In the genomic region with DNA sequence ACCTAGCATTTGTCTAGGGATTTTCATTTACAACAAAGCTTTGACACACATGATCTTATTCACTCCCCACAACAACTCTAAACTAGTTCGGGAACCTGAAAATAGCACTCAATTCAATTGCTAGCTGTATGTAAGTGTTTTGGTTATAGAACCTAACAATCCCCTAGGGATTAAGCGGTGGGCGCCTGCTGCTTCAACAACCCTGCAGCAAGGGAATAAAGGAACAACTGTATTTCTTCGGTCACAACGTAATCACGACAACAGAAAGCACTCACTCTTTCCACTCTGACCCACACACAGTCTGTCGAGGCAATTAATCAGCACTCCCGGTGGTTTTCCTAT, we compare ENCODE assay signal across 8 cellular contexts. TPM values are rescaled to one million over a fixed set of nuclear protein-coding genes. Genes with fewer than 3 reads are reported as not detected.
DNase-seq lines count a peak whose midpoint lies in the region; ATAC-seq and TF ChIP-seq lines count a peak whose summit lies in the region.

No MANE protein-coding gene starts in this region.

- TF ChIP-seq EP300 in suprapubic skin (IDR thresholded peaks at IDR 0.05): no peak

- no peak for ATAC-seq in mucosa of descending colon
- ATAC-seq in HG03108 (IDR thresholded peaks at IDR 0.05; ENCODE audit: unreplicated experiment): no peak

- H3K4me1 ChIP-seq in Peyer's patch (no peaks in the 10 kb centered on the region), suprapubic skin (no peaks in the 10 kb centered on the region), mucosa of descending colon (ENCODE audit: low read depth) (peaks cover 2% of the 10 kb centered on the region)

- H3K27me3 ChIP-seq in AG04450 (ENCODE audit: control insufficient read depth, insufficient read depth, low read length): no peaks in the 10 kb centered on the region
- no peaks in the 10 kb centered on the region for H3K27me3 ChIP-seq in Peyer's patch
- no peaks in the 10 kb centered on the region for H3K27me3 ChIP-seq in suprapubic skin

- H3K36me3 ChIP-seq in Peyer's patch (no peaks in the 10 kb centered on the region), suprapubic skin (no peaks in the 10 kb centered on the region), mucosa of descending colon (ENCODE audit: low read depth) (no peaks in the 10 kb centered on the region)

- H3K4me3 ChIP-seq in AG04450 (ENCODE audit: low read depth, low read length) (peak overlapping the region; percentile 67), Peyer's patch (peak overlapping the region; percentile 49 to 89 (median 69)), suprapubic skin (peak overlapping the region; percentile 70), mucosa of descending colon (no peak overlapping the region)

- intact Hi-C loops in mucosa of descending colon (cut with DNase I, micrococcal nuclease): no loop called here

- CTCF ChIA-PET in AG04450 (lab: Charles Lee): no interaction called here

- H3K27ac ChIP-seq in AG04450 (ENCODE audit: low read depth, low read length): peak overlapping the region; percentile 21
- peak overlapping the region in 3 of 4 donors; percentile 68 to 85 (median 79) for H3K27ac ChIP-seq in Peyer's patch
- H3K27ac ChIP-seq in suprapubic skin: no peak overlapping the region

- TF ChIP-seq POLR2A in Peyer's patch (IDR thresholded peaks at IDR 0.05) (no peak), suprapubic skin (IDR thresholded peaks at IDR 0.05) (no peak)

- TF ChIP-seq CTCF in AG04450 (IDR thresholded peaks at IDR 0.05; ENCODE audit: low read depth, low read length) (no peak), GM20000 (IDR thresholded peaks at IDR 0.05; ENCODE audit: extremely low read depth, missing control alignments) (no peak), Peyer's patch (IDR thresholded peaks at IDR 0.05) (no peak), suprapubic skin (IDR thresholded peaks at IDR 0.05) (no peak), mucosa of descending colon (IDR thresholded peaks at IDR 0.05) (no peak)

- POLR2A ChIA-PET in AG04450 (lab: Yijun Ruan, JAX): no interaction called here

- 29% methylated on average over 8 of the region's 8 CpGs for WGBS in suprapubic skin

- H3K9me3 ChIP-seq in AG04450 (ENCODE audit: control insufficient read depth, insufficient read depth, low read length): no peaks in the 10 kb centered on the region
- no peaks in the 10 kb centered on the region for H3K9me3 ChIP-seq in Peyer's patch
- H3K9me3 ChIP-seq in suprapubic skin: no peaks in the 10 kb centered on the region
- no peaks in the 10 kb centered on the region for H3K9me3 ChIP-seq in mucosa of descending colon

- no peak for DNase-seq in AG04450 (ENCODE audit: low read depth, low spot score)
- DNase-seq in GM20000 (ENCODE audit: low spot score): peak; percentile 1
- peak in 1 of 3 donors; percentile 20 for DNase-seq in Peyer's patch
- DNase-seq in foreskin melanocyte: peak; percentile 36
- DNase-seq in suprapubic skin (ENCODE audit: low spot score in 2 of 2): no peak
- DNase-seq in mucosa of descending colon: no peak
- DNase-seq in putamen (ENCODE audit: low spot score): no peak

RNA-seq across cellular contexts. Expression of a gene that starts 0.7 kb away (rescaled TPM):
- 6.8 and 10.6 TPM in 2 replicates for polyA plus RNA-seq in AG04450 (2011; rRNA removed)
- polyA minus RNA-seq in AG04450 (2011; rRNA and poly(A)+ RNA removed): 10.6 and 17.4 TPM in 2 replicates
- total RNA-seq in Peyer's patch (100 to 1,000 TPM in 1 of 4 donors, 10 to 100 TPM in 3; 15.1 to 114 (median 33.0) TPM), suprapubic skin (10 to 100 TPM; 17.5 to 38.7 (median 18.6) TPM), mucosa of descending colon (10 to 100 TPM; 26.7 to 40.2 (median 29.6) TPM)

Comparison
In these comparisons a context has a peak if more than half of its experiments do, and no peak if none do; other contexts are left out.
1. DNase-seq: peak in GM20000 (single experiment) and foreskin melanocyte (single experiment); none in AG04450 (single experiment), suprapubic skin (0 of 2), mucosa of descending colon (0 of 3) and putamen (single experiment).